In genomic region chr5:3302228-3302627, GRCh38 we compare ENCODE assay signal across 23 cellular contexts.
A peak's percentile ranks its signal among the peaks of the same experiment; 100 is the strongest.
DNase-seq lines count a peak whose midpoint lies in the region; ATAC-seq and TF ChIP-seq lines count a peak whose summit lies in the region.
"Had no signal": no experiment of that assay in that cellular context is flagged by ENCODE, and none has a peak within 500 bp of the region (broad histone marks: within the 10 kb centered on the region; RNA-seq: fewer than 3 reads in every experiment).

No MANE protein-coding gene starts in this region.

- no peaks in the 10 kb centered on the region for H3K4me1 ChIP-seq in breast epithelium
- peaks cover 3% of the 10 kb centered on the region; the same call in 1 of the 2 replicates for H3K4me1 ChIP-seq in GM23338 (ENCODE audit: insufficient read depth)

- TF ChIP-seq CTCF in MCF 10A (IDR thresholded peaks at IDR 0.05; ENCODE audit: unreplicated experiment), result no peak
- TF ChIP-seq CTCF in breast epithelium (IDR thresholded peaks at IDR 0.05), result no peak
- no peak for TF ChIP-seq CTCF in chondrocyte (IDR thresholded peaks at IDR 0.05)
- TF ChIP-seq CTCF in GM23338 (conservative IDR thresholded peaks at IDR 0.05; ENCODE audit: low read depth in 2 of 2), result no peak

- no peak overlapping the region for H3K27ac ChIP-seq in breast epithelium
- no peak overlapping the region for H3K27ac ChIP-seq in caudate nucleus (ENCODE audit: low read depth, low read length)
- no peak overlapping the region for H3K27ac ChIP-seq in GM23338 (ENCODE audit: low read depth)
- H3K27ac ChIP-seq: PC-9, SJCRH30 had no signal

- no peak overlapping the region for H3K4me2 ChIP-seq in GM23338
- H3K4me2 ChIP-seq: PC-9 had no signal

- no peaks in the 10 kb centered on the region for H3K36me3 Mint-ChIP-seq in MCF 10A (ENCODE audit: insufficient read depth, unreplicated experiment)
- H3K36me3 Mint-ChIP-seq in chondrocyte (ENCODE audit: low read depth), result no peaks in the 10 kb centered on the region
- H3K36me3 Mint-ChIP-seq in GM23338 (ENCODE audit: low read depth), result no peaks in the 10 kb centered on the region; the same call in 2 of the 3 replicates
- H3K36me3 Mint-ChIP-seq: CD14-positive monocyte had no signal

- no peaks in the 10 kb centered on the region for H4K20me1 ChIP-seq in GM23338 (replicated peaks; ENCODE audit: insufficient read depth)

- H3F3A ChIP-seq in GM23338 (replicated peaks; ENCODE audit: low read depth), result no peaks in the 10 kb centered on the region

- no TSS peak for BruUV-seq in MCF 10A (replicated peaks; lab: Mats Ljungman, UMichigan)

- H3K9me3 ChIP-seq in breast epithelium, result no peaks in the 10 kb centered on the region
- H3K9me3 ChIP-seq: SJCRH30 had no signal

- H3K27ac Mint-ChIP-seq in MCF 10A (ENCODE audit: low read depth, unreplicated experiment), result no peak overlapping the region
- H3K27ac Mint-ChIP-seq in chondrocyte (ENCODE audit: unreplicated experiment), result peak overlapping the region; percentile 60
- no peak overlapping the region for H3K27ac Mint-ChIP-seq in GM23338
- H3K27ac Mint-ChIP-seq: CD14-positive monocyte, HFFc6, IgD-negative memory B cell had no signal

- POLR2A ChIA-PET in MCF 10A (lab: Yijun Ruan, JAX), result no interaction called here

- H3K27me3 Mint-ChIP-seq in MCF 10A (ENCODE audit: insufficient read depth, unreplicated experiment), result no peaks in the 10 kb centered on the region
- H3K27me3 Mint-ChIP-seq in chondrocyte (ENCODE audit: low read depth), result peaks cover 4% of the 10 kb centered on the region
- H3K27me3 Mint-ChIP-seq in GM23338 (ENCODE audit: insufficient read depth, low read depth, poor library complexity), result peaks cover 8% of the 10 kb centered on the region

- CTCF ChIA-PET in MCF 10A (lab: Yijun Ruan, JAX), result no interaction called here

- no peaks in the 10 kb centered on the region for H3K4me1 Mint-ChIP-seq in MCF 10A (ENCODE audit: insufficient read depth, unreplicated experiment)
- peaks cover 31% of the 10 kb centered on the region for H3K4me1 Mint-ChIP-seq in chondrocyte (ENCODE audit: low read depth)
- H3K4me1 Mint-ChIP-seq in GM23338, result peaks cover 13% of the 10 kb centered on the region
- H3K4me1 Mint-ChIP-seq: CD14-positive monocyte, IgD-negative memory B cell had no signal

- TF ChIP-seq POLR2A in breast epithelium (IDR thresholded peaks at IDR 0.05), result no peak

- no peaks in the 10 kb centered on the region for H3K9me2 ChIP-seq in GM23338 (ENCODE audit: insufficient read depth)

- intact Hi-C loops in MCF 10A (cut with micrococcal nuclease), result no loop called here
- intact Hi-C loops in breast epithelium (cut with DNase I; ENCODE audit: low total_unique reads), result loop anchor here (2.0 kb wide), 1 partner anchor 23 kb away; no protein-coding TSS in a partner anchor

- H3K36me3 ChIP-seq in breast epithelium (no peaks in the 10 kb centered on the region), GM23338 (ENCODE audit: insufficient read depth) (no peaks in the 10 kb centered on the region)
- H3K36me3 ChIP-seq: MG63, SJCRH30 had no signal

- H3K9me3 Mint-ChIP-seq in MCF 10A (ENCODE audit: unreplicated experiment), result no peaks in the 10 kb centered on the region
- H3K9me3 Mint-ChIP-seq in chondrocyte (ENCODE audit: low read depth), result peaks cover 4% of the 10 kb centered on the region
- no peaks in the 10 kb centered on the region; the same call in 2 of the 3 replicates for H3K9me3 Mint-ChIP-seq in GM23338

- H2AFZ ChIP-seq in GM23338, result no peak overlapping the region
- H2AFZ ChIP-seq: PC-9 had no signal

- H3K4me3 Mint-ChIP-seq in MCF 10A (ENCODE audit: unreplicated experiment) (no peak overlapping the region), chondrocyte (ENCODE audit: unreplicated experiment) (no peak overlapping the region), GM23338 (no peak overlapping the region)
- H3K4me3 Mint-ChIP-seq: CD14-positive monocyte, HFFc6, IgD-negative memory B cell had no signal

- DNase-seq in MCF 10A (ENCODE audit: unreplicated experiment) (peak; percentile 16), breast epithelium (ENCODE audit: low spot score in 2 of 2) (no peak), chondrocyte (ENCODE audit: low spot score) (no peak), left kidney (ENCODE audit: low read depth, low spot score) (peak; percentile 44), NCI-H2107 (lab: John Stamatoyannopoulos, UW) (no peak), caudate nucleus (lab: John Stamatoyannopoulos, UW) (no peak), GM23338 (ENCODE audit: low spot score) (no peak)
- DNase-seq: 8988T, AML-193, H7, HFFc6, Kasumi-1, MG63, NCI-H1092, NCI-H1436, NCI-H187 treated with DMSO at 0.1 percent for 48 hours, NCI-H226, NCI-H510A treated with DMSO at 0.1 percent for 48 hours, NCI-H748 treated with DMSO at 0.1 percent for 48 hours, PC-9, SJCRH30 had no signal

- H3K27me3 ChIP-seq in breast epithelium, result no peaks in the 10 kb centered on the region
- no peaks in the 10 kb centered on the region for H3K27me3 ChIP-seq in GM23338 (ENCODE audit: insufficient read depth)
- H3K27me3 ChIP-seq: SJCRH30 had no signal

- ATAC-seq in GM23338, result no peak

- no peaks in the 10 kb centered on the region for H3K79me2 ChIP-seq in GM23338 (replicated peaks; ENCODE audit: insufficient read depth)

- H3K4me3 ChIP-seq in breast epithelium, result no peak overlapping the region
- no peak overlapping the region for H3K4me3 ChIP-seq in GM23338
- H3K4me3 ChIP-seq: MG63, PC-9, SJCRH30 had no signal

TF ChIP-seq in GM23338, 12 proteins besides CTCF, POLR2A, EP300 and RAD21 (continues in another document):
- no peak for TF ChIP-seq ZNF462 (CRISPR knock-in tag; IDR thresholded peaks at IDR 0.05)
- TF ChIP-seq JUNB (IDR thresholded peaks at IDR 0.05; ENCODE audit: unreplicated experiment), result no peak
- no peak for TF ChIP-seq STAT1 (IDR thresholded peaks at IDR 0.05; ENCODE audit: unreplicated experiment)
- no peak for TF ChIP-seq POLR2AphosphoS5 (IDR thresholded peaks at IDR 0.05; ENCODE audit: low read depth)
- TF ChIP-seq EZH2 (IDR thresholded peaks at IDR 0.05; ENCODE audit: low read depth, unreplicated experiment), result no peak
- no peak for TF ChIP-seq CREB1 (CRISPR knock-in tag; IDR thresholded peaks at IDR 0.05; ENCODE audit: low read depth)
- no peak for TF ChIP-seq ZNF114 (CRISPR knock-in tag; IDR thresholded peaks at IDR 0.05)
- TF ChIP-seq NANOG (IDR thresholded peaks at IDR 0.05; ENCODE audit: borderline replicate concordance), result no peak

Comparison
In these comparisons a context has a peak if more than half of its experiments do, and no peak if none do; other contexts are left out.
1. DNase-seq: peak in MCF 10A (single experiment) and left kidney (single experiment); none in breast epithelium (0 of 2), chondrocyte (single experiment), NCI-H2107 (single experiment), caudate nucleus (0 of 61) and GM23338 (single experiment).